Comparison of ENCODE assay signal across 8 cellular contexts in genomic region chr22:31451709-31452571, GRCh38. TPM values are rescaled to one million over a fixed set of nuclear protein-coding genes. Genes with fewer than 3 reads are reported as not detected.
A peak's percentile ranks its signal among the peaks of the same experiment; 100 is the strongest.
DNase-seq lines count a peak whose midpoint lies in the region; ATAC-seq and TF ChIP-seq lines count a peak whose summit lies in the region.

No MANE protein-coding gene starts in this region.

- intact Hi-C loops in Calu3 (cut with micrococcal nuclease; ENCODE audit: unreplicated experiment), result no loop called here
- intact Hi-C loops in lower lobe of right lung (cut with DNase I), result no loop called here

- BruUV-seq in Calu3 (replicated peaks; lab: Mats Ljungman, UMichigan), result no TSS peak

- peaks cover 42% of the 10 kb centered on the region for H3K36me3 Mint-ChIP-seq in Calu3 (ENCODE audit: insufficient read depth, unreplicated experiment)

- H3K9me3 Mint-ChIP-seq in Calu3 (ENCODE audit: low read depth, unreplicated experiment), result no peaks in the 10 kb centered on the region

- H3K27ac ChIP-seq in lower lobe of right lung, result no peak overlapping the region

- H3K4me1 Mint-ChIP-seq in Calu3 (ENCODE audit: low read depth, unreplicated experiment), result no peaks in the 10 kb centered on the region

- H3K9me3 ChIP-seq in MG63 (no peaks in the 10 kb centered on the region), lower lobe of right lung (no peaks in the 10 kb centered on the region)

- H3K27me3 Mint-ChIP-seq in Calu3 (ENCODE audit: unreplicated experiment), result no peaks in the 10 kb centered on the region

- DNase-seq in A172 (ENCODE audit: low spot score) (peak; percentile 14), Calu3 (peak; percentile 12), MG63 (peak; percentile 5), astrocyte of the cerebellum (ENCODE audit: low read depth) (peak; percentile 28), lower lobe of right lung (no peak), NCI-H1436 (lab: John Stamatoyannopoulos, UW) (no peak)

- H3K4me1 ChIP-seq in lower lobe of right lung, result no peaks in the 10 kb centered on the region

- H3K4me3 ChIP-seq in MG63, result no peak overlapping the region
- H3K4me3 ChIP-seq in astrocyte of the cerebellum (ENCODE audit: low read depth, low read length), result no peak overlapping the region
- H3K4me3 ChIP-seq in lower lobe of right lung, result no peak overlapping the region

- CTCF ChIA-PET in Calu3 (lab: Charles Lee), result interaction anchor here (0.7 to 1.6 kb wide), 7 partner anchors 9 to 519 kb away, joined by 3 to 7 read pairs (median 4); partner anchors contain the start of gene PIK3IP1

- in situ Hi-C loops in astrocyte of the cerebellum (cut with HindIII; ENCODE audit: low sequenced_read_pairs), result no loop called here

- H3K27me3 ChIP-seq in MG63 (no peaks in the 10 kb centered on the region), lower lobe of right lung (ENCODE audit: low read depth) (no peaks in the 10 kb centered on the region)

- H3K27ac Mint-ChIP-seq in Calu3 (ENCODE audit: unreplicated experiment), result peak overlapping the region; percentile 30

- peak; percentile 59 to 75 for ATAC-seq in lower lobe of right lung
- no peak for ATAC-seq in HG02970 (IDR thresholded peaks at IDR 0.05; ENCODE audit: low FRiP score, unreplicated experiment)
- no peak for ATAC-seq in GM18873 (IDR thresholded peaks at IDR 0.05; ENCODE audit: low FRiP score, unreplicated experiment)

- peaks cover 50% of the 10 kb centered on the region for H3K36me3 ChIP-seq in MG63
- H3K36me3 ChIP-seq in lower lobe of right lung, result peaks cover 79% of the 10 kb centered on the region

- TF ChIP-seq CTCF in Calu3 (IDR thresholded peaks at IDR 0.05; ENCODE audit: unreplicated experiment) (no peak), astrocyte of the cerebellum (IDR thresholded peaks at IDR 0.05; ENCODE audit: low read depth, low read length, missing control alignments) (peak; percentile 77), lower lobe of right lung (IDR thresholded peaks at IDR 0.05) (peak; percentile 40)

- H3K4me3 Mint-ChIP-seq in Calu3 (ENCODE audit: low read depth, unreplicated experiment), result no peak overlapping the region

RNA-seq across cellular contexts. Expression of gene EIF4ENIF1, which starts 37.7 kb away (rescaled TPM):
- 5.8 and 6.2 TPM in 2 replicates for total RNA-seq in A172 (2014; rRNA removed; shearing (Covaris generic))
- 27.3 and 32.0 TPM in 2 replicates for total RNA-seq in Calu3 (2022)
- 6.0 and 6.2 TPM in 2 replicates for total RNA-seq in MG63 (2014; rRNA removed; shearing (Covaris generic); ENCODE audit: low replicate concordance)
- total RNA-seq in lower lobe of right lung, result 31.5 TPM

RNA-seq across cellular contexts. Expression of gene SFI1, which starts 44.4 kb away (rescaled TPM):
- 5.1 and 11.2 TPM in 2 replicates for total RNA-seq in A172 (2014; rRNA removed; shearing (Covaris generic))
- total RNA-seq in Calu3 (2022) (59.2 and 61.4 TPM in 2 replicates), lower lobe of right lung (37.5 TPM)
- total RNA-seq in MG63 (2014; rRNA removed; shearing (Covaris generic); ENCODE audit: low replicate concordance), result 10.7 and 12.2 TPM in 2 replicates

RNA-seq across cellular contexts. Expression of gene DRG1, which starts 52.5 kb away (rescaled TPM):
- total RNA-seq in A172 (2014; rRNA removed; shearing (Covaris generic)), result 66.1 and 70.2 TPM in 2 replicates
- total RNA-seq in Calu3 (2022), result 68.8 and 75.2 TPM in 2 replicates
- 51.7 and 83.5 TPM in 2 replicates for total RNA-seq in MG63 (2014; rRNA removed; shearing (Covaris generic); ENCODE audit: low replicate concordance)
- 44.5 TPM for total RNA-seq in lower lobe of right lung

Comparison
In these comparisons a context has a peak if more than half of its experiments do, and no peak if none do; other contexts are left out.
1. DNase-seq: peak in A172 (single experiment), Calu3 (single experiment), MG63 (single experiment) and astrocyte of the cerebellum (single experiment); none in lower lobe of right lung (single experiment) and NCI-H1436 (single experiment).
2. ATAC-seq: peak in lower lobe of right lung (2 of 2); none in HG02970 (single experiment) and GM18873 (single experiment).